ENCODE assay signal across 1 cellular context in genomic region chr17:43018008-43018853, GRCh38.
TF ChIP-seq lines count a peak whose summit lies in the region.

No MANE protein-coding gene starts in this region.

TF ChIP-seq in GM23338, 12 proteins besides CTCF, POLR2A, EP300 and RAD21:
- no peak for TF ChIP-seq REST (IDR thresholded peaks at IDR 0.05; ENCODE audit: unreplicated experiment)
